1 cellular context compared by ENCODE assay signal in genomic region chr5:82019342-82020138, GRCh38.
TF ChIP-seq lines count a peak whose summit lies in the region.

No MANE protein-coding gene starts in this region.

TF ChIP-seq in GM23338, 12 proteins besides CTCF, POLR2A, EP300 and RAD21 (continued from another document):
- TF ChIP-seq ZNF331 (CRISPR knock-in tag; IDR thresholded peaks at IDR 0.05; ENCODE audit: low read depth), result no peak
- TF ChIP-seq, protein P1, sequence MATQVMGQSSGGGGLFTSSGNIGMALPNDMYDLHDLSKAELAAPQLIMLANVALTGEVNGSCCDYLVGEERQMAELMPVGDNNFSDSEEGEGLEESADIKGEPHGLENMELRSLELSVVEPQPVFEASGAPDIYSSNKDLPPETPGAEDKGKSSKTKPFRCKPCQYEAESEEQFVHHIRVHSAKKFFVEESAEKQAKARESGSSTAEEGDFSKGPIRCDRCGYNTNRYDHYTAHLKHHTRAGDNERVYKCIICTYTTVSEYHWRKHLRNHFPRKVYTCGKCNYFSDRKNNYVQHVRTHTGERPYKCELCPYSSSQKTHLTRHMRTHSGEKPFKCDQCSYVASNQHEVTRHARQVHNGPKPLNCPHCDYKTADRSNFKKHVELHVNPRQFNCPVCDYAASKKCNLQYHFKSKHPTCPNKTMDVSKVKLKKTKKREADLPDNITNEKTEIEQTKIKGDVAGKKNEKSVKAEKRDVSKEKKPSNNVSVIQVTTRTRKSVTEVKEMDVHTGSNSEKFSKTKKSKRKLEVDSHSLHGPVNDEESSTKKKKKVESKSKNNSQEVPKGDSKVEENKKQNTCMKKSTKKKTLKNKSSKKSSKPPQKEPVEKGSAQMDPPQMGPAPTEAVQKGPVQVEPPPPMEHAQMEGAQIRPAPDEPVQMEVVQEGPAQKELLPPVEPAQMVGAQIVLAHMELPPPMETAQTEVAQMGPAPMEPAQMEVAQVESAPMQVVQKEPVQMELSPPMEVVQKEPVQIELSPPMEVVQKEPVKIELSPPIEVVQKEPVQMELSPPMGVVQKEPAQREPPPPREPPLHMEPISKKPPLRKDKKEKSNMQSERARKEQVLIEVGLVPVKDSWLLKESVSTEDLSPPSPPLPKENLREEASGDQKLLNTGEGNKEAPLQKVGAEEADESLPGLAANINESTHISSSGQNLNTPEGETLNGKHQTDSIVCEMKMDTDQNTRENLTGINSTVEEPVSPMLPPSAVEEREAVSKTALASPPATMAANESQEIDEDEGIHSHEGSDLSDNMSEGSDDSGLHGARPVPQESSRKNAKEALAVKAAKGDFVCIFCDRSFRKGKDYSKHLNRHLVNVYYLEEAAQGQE (IDR thresholded peaks at IDR 0.05; ENCODE audit: unreplicated experiment), result no peak
- no peak for TF ChIP-seq STAT1 (IDR thresholded peaks at IDR 0.05; ENCODE audit: unreplicated experiment)
